ENCODE assay signal across 8 cellular contexts in the genomic region with DNA sequence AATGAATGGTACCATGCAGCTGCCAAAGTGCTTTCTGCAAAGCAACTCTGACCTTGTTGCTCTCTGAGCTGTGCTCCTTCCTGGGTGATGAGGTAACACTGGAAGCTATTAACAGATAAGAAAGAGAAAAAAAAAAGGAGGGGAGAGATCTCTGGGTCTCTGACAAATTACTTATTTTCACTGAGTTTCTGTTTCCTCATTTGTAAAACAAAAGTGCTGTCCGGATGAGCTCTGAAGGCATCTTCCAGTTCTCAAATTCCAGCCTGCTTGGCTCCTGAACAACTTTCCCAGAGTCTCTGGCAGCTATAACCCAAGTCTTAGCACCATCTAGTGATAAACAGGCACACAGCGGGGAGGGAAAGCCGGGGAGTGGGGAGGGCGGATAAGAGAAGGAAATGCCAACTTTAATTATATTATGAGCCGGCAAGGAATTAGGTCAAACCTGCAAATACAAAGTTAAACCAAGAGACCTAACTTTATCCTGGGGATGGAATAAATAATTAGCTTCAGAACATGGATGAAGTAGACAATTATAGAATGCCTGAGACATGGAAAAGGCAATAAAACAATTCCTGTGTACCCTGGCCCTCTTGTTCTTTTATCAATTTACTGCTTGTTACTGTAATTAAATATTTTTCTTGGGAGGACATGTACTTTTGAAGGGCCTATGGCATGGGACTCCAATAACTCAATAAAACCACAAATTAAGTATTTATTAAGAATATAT.
A peak's percentile ranks its signal among the peaks of the same experiment; 100 is the strongest.
DNase-seq lines count a peak whose midpoint lies in the region; ATAC-seq lines count a peak whose summit lies in the region.

No MANE protein-coding gene starts in this region.

- intact Hi-C loops in sciatic nerve (cut with DNase I) = loop anchor here (10.0 kb wide), 1 partner anchor 59 kb away; the partner anchor contains the start of gene KIFC3

- H3K27ac Mint-ChIP-seq in activated T-cell treated with anti-CD3 and anti-CD28 coated beads, Interleukin-2, amount 50 U/mL, for 72 hours = no peak overlapping the region

- H3K4me1 Mint-ChIP-seq in activated T-cell treated with anti-CD3 and anti-CD28 coated beads, Interleukin-2, amount 50 U/mL, for 72 hours (ENCODE audit: low read depth) = no peaks in the 10 kb centered on the region

- H3K36me3 Mint-ChIP-seq in activated T-cell treated with anti-CD3 and anti-CD28 coated beads, Interleukin-2, amount 50 U/mL, for 72 hours (ENCODE audit: insufficient read depth in 2 of 2) = no peaks in the 10 kb centered on the region

- ATAC-seq in sciatic nerve = peak; percentile 95
- ATAC-seq in activated T-cell treated with anti-CD3 and anti-CD28 coated beads, Interleukin-2, amount 50 U/mL, for 72 hours (replicated peaks in 1 of 2) = no peak

- DNase-seq in ELF-1 (ENCODE audit: low read depth, low spot score) = peak; percentile 71
- DNase-seq in NCI-H1417 (lab: John Stamatoyannopoulos, UW) = peak; percentile 32 to 69 (median 38)
- DNase-seq in anterior cingulate cortex (lab: John Stamatoyannopoulos, UW) = peak in 45 of 58 donors; percentile 3 to 82 (median 29)
- peak; percentile 58 for DNase-seq in hepatic stellate cell (ENCODE audit: low spot score)
- DNase-seq in sciatic nerve (ENCODE audit: low spot score) = peak; percentile 74
- no peak for DNase-seq in T-helper 1 cell
- no peak for DNase-seq in activated T-cell treated with anti-CD3 and anti-CD28 coated beads, Interleukin-2, amount 50 U/mL, for 72 hours
- DNase-seq in activated naive CD4-positive, alpha-beta T cell treated with anti-CD3 and anti-CD28 coated beads, Interleukin-2, amount 50 U/mL, for 16 hours = no peak

- H3K27me3 Mint-ChIP-seq in activated T-cell treated with anti-CD3 and anti-CD28 coated beads, Interleukin-2, amount 50 U/mL, for 72 hours (ENCODE audit: low read depth) = peaks cover 18% of the 10 kb centered on the region

- no peaks in the 10 kb centered on the region for H3K9me3 Mint-ChIP-seq in activated T-cell treated with anti-CD3 and anti-CD28 coated beads, Interleukin-2, amount 50 U/mL, for 72 hours

- H3K4me3 Mint-ChIP-seq in activated T-cell treated with anti-CD3 and anti-CD28 coated beads, Interleukin-2, amount 50 U/mL, for 72 hours = no peak overlapping the region

Comparison
In these comparisons a context has a peak if more than half of its experiments do, and no peak if none do; other contexts are left out.
1. DNase-seq: peak in ELF-1 (single experiment), NCI-H1417 (3 of 3), anterior cingulate cortex (45 of 58), hepatic stellate cell (single experiment) and sciatic nerve (single experiment); none in T-helper 1 cell (0 of 5), activated T-cell treated with anti-CD3 and anti-CD28 coated beads, Interleukin-2, amount 50 U/mL, for 72 hours (0 of 2) and activated naive CD4-positive, alpha-beta T cell treated with anti-CD3 and anti-CD28 coated beads, Interleukin-2, amount 50 U/mL, for 16 hours (single experiment).